In the genomic region with DNA sequence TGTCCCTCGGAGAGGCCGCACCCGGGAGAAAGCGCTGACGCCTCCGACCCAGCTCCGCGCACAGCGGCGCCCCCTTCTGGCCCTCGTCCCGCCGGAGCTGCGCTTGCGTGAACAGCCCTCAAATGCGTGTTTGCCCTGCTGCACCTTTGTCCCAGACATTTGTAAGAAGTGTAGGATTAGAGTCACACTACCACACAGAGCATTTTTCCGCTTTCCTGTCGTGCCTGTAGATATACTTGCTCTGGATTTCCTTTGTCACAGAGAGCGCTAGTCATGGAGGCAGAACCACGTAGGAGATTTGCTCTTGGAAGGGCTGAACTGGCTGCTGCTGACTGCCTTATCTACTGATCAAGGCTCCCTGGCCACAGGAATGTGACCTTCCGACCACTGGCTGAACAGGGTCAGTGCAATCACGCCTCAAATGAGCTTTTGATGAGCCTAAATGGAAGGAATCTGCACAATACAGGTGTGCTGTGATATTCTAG, we compare ENCODE assay signal across 12 cellular contexts.
DNase-seq lines count a peak whose midpoint lies in the region; ATAC-seq and TF ChIP-seq lines count a peak whose summit lies in the region.
"Had no signal": no experiment of that assay in that cellular context is flagged by ENCODE, and none has a peak within 500 bp of the region (broad histone marks: within the 10 kb centered on the region; RNA-seq: fewer than 3 reads in every experiment).

No MANE protein-coding gene starts in this region.

- H3K27ac ChIP-seq in Panc1 (ENCODE audit: low read length) (no peak overlapping the region), thyroid gland (no peak overlapping the region)
- H3K27ac ChIP-seq: BLaER1 had no signal

- ATAC-seq in Panc1 (no peak), GM19324 (IDR thresholded peaks at IDR 0.05; ENCODE audit: low FRiP score, unreplicated experiment) (no peak), GM18511 (IDR thresholded peaks at IDR 0.05; ENCODE audit: unreplicated experiment) (no peak)
- ATAC-seq: esophagus mucosa had no signal

- CTCF ChIA-PET in Panc1 (lab: Charles Lee): interaction anchor here (0.6 to 0.7 kb wide), 2 partner anchors 49 to 1513 kb away, joined by 3 to 17 read pairs; no protein-coding TSS in a partner anchor

- no peaks in the 10 kb centered on the region for H3K36me3 ChIP-seq in Panc1 (ENCODE audit: control insufficient read depth, insufficient read depth, low read length)
- no peaks in the 10 kb centered on the region for H3K36me3 ChIP-seq in thyroid gland
- H3K36me3 ChIP-seq: BLaER1 had no signal

- in situ Hi-C loops in Panc1 (cut with HindIII; ENCODE audit: low pct_unique_long_range_greater_than_20kb, low sequenced_read_pairs): no loop called here

- peak; percentile 17 to 27 for DNase-seq in activated T-cell treated with anti-CD3 and anti-CD28 coated beads, Interleukin-2, amount 50 U/mL, for 48 hours
- DNase-seq in activated T-cell treated with anti-CD3 and anti-CD28 coated beads for 4 hours (no peak), Panc1 (ENCODE audit: low read depth, low spot score) (no peak), iPS DF 19.7 (ENCODE audit: low read depth, low spot score) (peak; percentile 38), thyroid gland (peak; percentile 55 to 75), GM03348 (ENCODE audit: low spot score) (no peak)
- DNase-seq: activated CD4-positive, CD25-positive, alpha-beta regulatory T cell treated with anti-CD3 and anti-CD28 coated beads, Interleukin-2, amount 50 U/mL, for 72 hours; midbrain had no signal

- H3K4me3 ChIP-seq in Panc1 (ENCODE audit: low read depth in 2 of 2, low read length in 2 of 2): no peak overlapping the region
- H3K4me3 ChIP-seq in thyroid gland (replicated peaks in 1 of 3): no peak overlapping the region
- H3K4me3 ChIP-seq: BLaER1 had no signal

- BruUV-seq in Panc1 (replicated peaks; lab: Mats Ljungman, UMichigan): no TSS peak

- POLR2A ChIA-PET in Panc1 (lab: Charles Lee): no interaction called here

- H3K4me1 ChIP-seq in Panc1 (ENCODE audit: control insufficient read depth, insufficient read depth, low read length) (no peaks in the 10 kb centered on the region), thyroid gland (peaks cover 0 to 5% of the 10 kb centered on the region in 2 donors)
- H3K4me1 ChIP-seq: BLaER1 had no signal

- WGBS in thyroid gland, 2 donors: 2 to 3% methylated on average over 14 to 22 of the region's 22 CpGs

- TF ChIP-seq POLR2A in thyroid gland (IDR thresholded peaks at IDR 0.05): no peak

- no peaks in the 10 kb centered on the region for H3K27me3 ChIP-seq in Panc1 (ENCODE audit: control insufficient read depth, insufficient read depth, low read length)
- no peaks in the 10 kb centered on the region for H3K27me3 ChIP-seq in thyroid gland
- H3K27me3 ChIP-seq: BLaER1 had no signal

- TF ChIP-seq CTCF in Panc1 (IDR thresholded peaks at IDR 0.05): peak; percentile 68
- peak; percentile 20 to 70 (median 66) for TF ChIP-seq CTCF in thyroid gland (IDR thresholded peaks at IDR 0.05)

- intact Hi-C loops in Panc1 (cut with micrococcal nuclease; ENCODE audit: unreplicated experiment) (no loop called here), thyroid gland (cut with DNase I) (loop anchor here (5.0 kb wide), 1 partner anchor 65 kb away; no protein-coding TSS in a partner anchor)

- H3K9me3 ChIP-seq in Panc1 (ENCODE audit: control insufficient read depth, insufficient read depth, low read depth, low read length) (no peaks in the 10 kb centered on the region), thyroid gland (no peaks in the 10 kb centered on the region)
- H3K9me3 ChIP-seq: BLaER1 had no signal

Comparison
In these comparisons a context has a peak if more than half of its experiments do, and no peak if none do; other contexts are left out.
1. DNase-seq: peak in activated T-cell treated with anti-CD3 and anti-CD28 coated beads, Interleukin-2, amount 50 U/mL, for 48 hours (2 of 2), iPS DF 19.7 (single experiment) and thyroid gland (2 of 2); none in activated T-cell treated with anti-CD3 and anti-CD28 coated beads for 4 hours (single experiment), Panc1 (single experiment) and GM03348 (single experiment).